Comparison of ENCODE assay signal across 11 cellular contexts in genomic region chr21:36788116-36788515, GRCh38.
A peak's percentile ranks its signal among the peaks of the same experiment; 100 is the strongest.
DNase-seq lines count a peak whose midpoint lies in the region; ATAC-seq and TF ChIP-seq lines count a peak whose summit lies in the region.
"Had no signal": no experiment of that assay in that cellular context is flagged by ENCODE, and none has a peak within 500 bp of the region (broad histone marks: within the 10 kb centered on the region; RNA-seq: fewer than 3 reads in every experiment).

No MANE protein-coding gene starts in this region.

- no peak overlapping the region for H3K56ac ChIP-seq in mesendoderm (ENCODE audit: low read length)

- H3K4me1 Mint-ChIP-seq in HFFc6 (ENCODE audit: low read depth) (peaks cover 39% of the 10 kb centered on the region), T-cell (no peaks in the 10 kb centered on the region)
- H3K4me1 Mint-ChIP-seq in CD4-positive, alpha-beta T cell (ENCODE audit: low read depth), result no peaks in the 10 kb centered on the region

- H3K9me3 Mint-ChIP-seq in HFFc6 (no peaks in the 10 kb centered on the region), T-cell (no peaks in the 10 kb centered on the region)
- no peaks in the 10 kb centered on the region for H3K9me3 Mint-ChIP-seq in CD4-positive, alpha-beta T cell

- H2BK120ac ChIP-seq in mesendoderm (ENCODE audit: low read depth, low read length), result no peak overlapping the region

- H3K4me3 Mint-ChIP-seq in HFFc6 (peak overlapping the region; percentile 67), T-cell (no peak overlapping the region)
- no peak overlapping the region for H3K4me3 Mint-ChIP-seq in CD4-positive, alpha-beta T cell

- WGBS in esophagus squamous epithelium, 2 donors, result 31 to 33% methylated on average over 5 to 9 of the region's 11 CpGs
- WGBS in stomach, 5 donors, result 24 to 47% (median 34%) methylated on average over 11 of the region's 11 CpGs
- WGBS in mesendoderm (ENCODE audit: extremely low coverage, insufficient coverage, low lambda C conversion rate), result no CpG with 5 or more reads among the region's 11 CpGs

- H3K27ac Mint-ChIP-seq in HFFc6 (peak overlapping the region; percentile 39; the same call in 1 of the 2 replicates), T-cell (no peak overlapping the region)
- H3K27ac Mint-ChIP-seq in CD4-positive, alpha-beta T cell, result no peak overlapping the region

- H3K9me3 ChIP-seq in Peyer's patch, result no peaks in the 10 kb centered on the region
- no peaks in the 10 kb centered on the region for H3K9me3 ChIP-seq in esophagus squamous epithelium
- H3K9me3 ChIP-seq in stomach, result no peaks in the 10 kb centered on the region
- H3K9me3 ChIP-seq in CD4-positive, alpha-beta T cell (ENCODE audit: control insufficient read depth, low read length), result no peaks in the 10 kb centered on the region

- no peak for TF ChIP-seq EP300 in stomach (IDR thresholded peaks at IDR 0.05)

- H3K27me3 ChIP-seq in Peyer's patch (no peaks in the 10 kb centered on the region), esophagus squamous epithelium (no peaks in the 10 kb centered on the region), stomach (no peaks in the 10 kb centered on the region), mesendoderm (ENCODE audit: insufficient read depth, low read length, poor library complexity) (no peaks in the 10 kb centered on the region)
- H3K27me3 ChIP-seq in CD4-positive, alpha-beta T cell (ENCODE audit: control insufficient read depth, insufficient read depth, low read length), result no peaks in the 10 kb centered on the region

- H2AK5ac ChIP-seq in mesendoderm (ENCODE audit: low read length), result no peak overlapping the region

- H2BK15ac ChIP-seq in mesendoderm (replicated peaks; ENCODE audit: low read depth), result no peak overlapping the region

- intact Hi-C loops in esophagus squamous epithelium (cut with DNase I) (no loop called here), stomach (cut with DNase I; ENCODE audit: low total_unique reads) (no loop called here)
- intact Hi-C loops in CD4-positive, alpha-beta T cell (cut with DNase I, micrococcal nuclease), result no loop called here

- no peaks in the 10 kb centered on the region for H3K79me2 ChIP-seq in mesendoderm (ENCODE audit: control insufficient read depth, insufficient read depth, low read length)

- DNase-seq in HFFc6 (no peak), Peyer's patch (peak in 2 of 3 donors; percentile 64 to 68), esophagus squamous epithelium (lab: John Stamatoyannopoulos, UW) (no peak), stomach (peak; percentile 62), mesendoderm (no peak), T-cell (no peak)
- no peak for DNase-seq in CD4-positive, alpha-beta T cell
- DNase-seq: central memory CD4-positive, alpha-beta T cell; DND-41; NCI-H2029 treated with DMSO at 0.1 percent for 48 hours had no signal

- no peak overlapping the region for H3K23ac ChIP-seq in mesendoderm (ENCODE audit: low read length)

- H3K4me1 ChIP-seq in Peyer's patch (no peaks in the 10 kb centered on the region), esophagus squamous epithelium (peaks cover 3 to 79% (median 12%) of the 10 kb centered on the region in 3 donors), stomach (peaks cover 0 to 5% (median 0%) of the 10 kb centered on the region in 4 donors), mesendoderm (ENCODE audit: control insufficient read depth, low read depth, low read length) (no peaks in the 10 kb centered on the region)

- H3K27ac ChIP-seq in Peyer's patch, result no peak overlapping the region
- peak overlapping the region in 3 of 4 donors; percentile 32 to 66 (median 49) for H3K27ac ChIP-seq in esophagus squamous epithelium
- peak overlapping the region in 1 of 5 donors; percentile 44 for H3K27ac ChIP-seq in stomach
- no peak overlapping the region for H3K27ac ChIP-seq in mesendoderm (ENCODE audit: low read depth, low read length)
- H3K27ac ChIP-seq in CD4-positive, alpha-beta T cell (ENCODE audit: low read depth, low read length), result no peak overlapping the region

- no peak overlapping the region for H4K8ac ChIP-seq in mesendoderm (ENCODE audit: low read depth, low read length)

- no peak for TF ChIP-seq POLR2A in Peyer's patch (IDR thresholded peaks at IDR 0.05)
- no peak for TF ChIP-seq POLR2A in esophagus squamous epithelium (IDR thresholded peaks at IDR 0.05)
- no peak for TF ChIP-seq POLR2A in stomach (IDR thresholded peaks at IDR 0.05)

- H3K18ac ChIP-seq in mesendoderm (ENCODE audit: low read length), result no peak overlapping the region

- TF ChIP-seq CTCF in HFFc6 (IDR thresholded peaks at IDR 0.05) (no peak), Peyer's patch (IDR thresholded peaks at IDR 0.05) (no peak), esophagus squamous epithelium (IDR thresholded peaks at IDR 0.05) (no peak), stomach (IDR thresholded peaks at IDR 0.05) (no peak)
- TF ChIP-seq CTCF in CD4-positive, alpha-beta T cell (IDR thresholded peaks at IDR 0.05), result no peak

- no peaks in the 10 kb centered on the region for H3K27me3 Mint-ChIP-seq in HFFc6 (ENCODE audit: insufficient read depth)
- H3K27me3 Mint-ChIP-seq in CD4-positive, alpha-beta T cell, result no peaks in the 10 kb centered on the region
- H3K27me3 Mint-ChIP-seq in T-cell, result no peaks in the 10 kb centered on the region

- no peaks in the 10 kb centered on the region for H3K36me3 Mint-ChIP-seq in HFFc6 (ENCODE audit: low read depth)
- H3K36me3 Mint-ChIP-seq in CD4-positive, alpha-beta T cell (ENCODE audit: low read depth), result no peaks in the 10 kb centered on the region
- peaks cover 27% of the 10 kb centered on the region for H3K36me3 Mint-ChIP-seq in T-cell

- H3K9ac ChIP-seq in mesendoderm (ENCODE audit: low read length), result no peak overlapping the region

- CTCF ChIA-PET in CD4-positive, alpha-beta T cell (lab: Charles Lee), result no interaction called here
- CTCF ChIA-PET in T-cell (lab: Charles Lee), result interaction anchor here in 1 of 2 donors (0.5 kb wide), 1 partner anchor 15 kb away, joined by 4 read pairs; no protein-coding TSS in a partner anchor

- no peak overlapping the region for H3K4ac ChIP-seq in mesendoderm (ENCODE audit: low read depth, low read length)

- peak overlapping the region in 2 of 4 donors; percentile 12 to 39 for H3K4me3 ChIP-seq in Peyer's patch
- peak overlapping the region in 3 of 4 donors; percentile 22 to 46 (median 30) for H3K4me3 ChIP-seq in esophagus squamous epithelium
- peak overlapping the region in 3 of 4 donors; percentile 20 to 33 (median 25) for H3K4me3 ChIP-seq in stomach
- H3K4me3 ChIP-seq in mesendoderm (ENCODE audit: low read length), result no peak overlapping the region

- H4K5ac ChIP-seq in mesendoderm (ENCODE audit: low read length), result no peak overlapping the region

- ATAC-seq in GM21529 (IDR thresholded peaks at IDR 0.05; ENCODE audit: unreplicated experiment) (no peak), T-cell (replicated peaks in 1 of 4) (no peak)
- ATAC-seq in CD4-positive, alpha-beta T cell (ENCODE audit: poor library complexity), result no peak

- no peak overlapping the region for H3K4me2 ChIP-seq in mesendoderm (ENCODE audit: low read length)

- H3K36me3 ChIP-seq in Peyer's patch, result no peaks in the 10 kb centered on the region
- H3K36me3 ChIP-seq in esophagus squamous epithelium, result no peaks in the 10 kb centered on the region
- peaks cover 0 to 6% (median 0%) of the 10 kb centered on the region in 4 donors for H3K36me3 ChIP-seq in stomach
- H3K36me3 ChIP-seq in mesendoderm (ENCODE audit: control insufficient read depth, insufficient read depth, low read length), result no peaks in the 10 kb centered on the region

- POLR2A ChIA-PET in CD4-positive, alpha-beta T cell (lab: Charles Lee), result no interaction called here
- POLR2A ChIA-PET in T-cell (lab: Charles Lee), result no interaction called here

- H3K79me1 ChIP-seq in mesendoderm (ENCODE audit: low read length), result no peaks in the 10 kb centered on the region

- no peak overlapping the region for H2BK5ac ChIP-seq in mesendoderm (ENCODE audit: low read length)

Comparison
In these comparisons a context has a peak if more than half of its experiments do, and no peak if none do; other contexts are left out.
1. DNase-seq: peak in Peyer's patch (2 of 3) and stomach (single experiment); none in HFFc6 (single experiment), esophagus squamous epithelium (single experiment), mesendoderm (single experiment), CD4-positive, alpha-beta T cell (0 of 10) and T-cell (0 of 34).
2. H3K27ac ChIP-seq: peak in esophagus squamous epithelium (3 of 4); none in Peyer's patch (0 of 4), mesendoderm (single experiment) and CD4-positive, alpha-beta T cell (single experiment).